In the genomic region with DNA sequence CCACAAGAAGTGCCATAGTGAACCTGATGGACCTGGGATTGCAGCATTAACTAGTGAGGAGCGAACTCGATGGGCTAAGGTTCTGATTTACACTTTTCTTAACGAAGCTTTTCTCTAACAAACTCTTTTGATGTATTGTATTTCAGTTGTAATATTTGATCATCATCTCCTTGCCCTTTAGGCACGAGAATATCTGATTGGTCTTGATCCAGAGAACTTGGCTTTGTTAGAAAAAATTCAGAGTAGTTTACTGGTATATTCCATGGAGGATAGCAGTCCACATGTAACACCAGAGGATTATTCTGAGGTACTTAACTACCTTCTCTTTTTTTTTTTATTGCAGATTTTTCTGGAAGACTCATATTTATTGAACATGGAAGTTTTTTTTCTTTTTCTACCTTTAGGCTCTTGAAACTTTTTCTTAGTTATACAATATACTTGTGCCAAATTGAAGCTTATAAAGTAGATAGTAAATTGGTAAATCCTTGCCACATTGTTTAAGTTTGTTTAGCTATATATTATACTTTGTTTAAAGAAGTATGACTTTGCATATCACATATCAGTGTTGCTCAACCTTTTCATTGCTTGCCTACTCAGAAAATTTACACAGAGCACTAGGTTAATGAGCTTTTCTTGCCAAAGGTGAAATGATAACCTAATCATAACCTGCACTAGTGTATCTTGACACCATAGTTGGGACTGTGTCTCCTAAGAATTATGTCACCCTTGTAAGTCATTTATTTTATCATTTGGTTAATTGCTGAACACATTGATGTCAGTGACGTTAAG, we compare ENCODE assay signal across 22 cellular contexts. TPM values are rescaled to one million over a fixed set of nuclear protein-coding genes. Genes with fewer than 3 reads are reported as not detected.
A peak's percentile ranks its signal among the peaks of the same experiment; 100 is the strongest.
DNase-seq lines count a peak whose midpoint lies in the region; ATAC-seq, FAIRE-seq and TF ChIP-seq lines count a peak whose summit lies in the region.
"Had no signal": no experiment of that assay in that cellular context is flagged by ENCODE, and none has a peak within 500 bp of the region (broad histone marks: within the 10 kb centered on the region; RNA-seq: fewer than 3 reads in every experiment).

No MANE protein-coding gene starts in this region.

- no peaks in the 10 kb centered on the region for H3K27me3 Mint-ChIP-seq in activated naive CD8-positive, alpha-beta T cell treated with anti-CD3 and anti-CD28 coated beads, Interleukin-2, amount 50 U/mL, for 24 hours

- H3K4me1 ChIP-seq in K562 (replicated peaks in 1 of 2; ENCODE audit: control insufficient read depth in 2 of 2, insufficient read depth in 2 of 2, low read length in 2 of 2) (peaks cover 0 to 6% of the 10 kb centered on the region in 2 experiments; a peak in 3 of 5 replicates), A673 (ENCODE audit: insufficient read depth, low read length, poor library complexity, severe bottlenecking) (no peaks in the 10 kb centered on the region)
- H3K4me1 ChIP-seq: Peyer's patch had no signal

- WGBS in K562 (ENCODE audit: insufficient coverage, low coverage, missing lambda C conversion rate) = 35% methylated on average over 5 of the region's 5 CpGs

- H3K9me3 ChIP-seq in K562 (replicated peaks; ENCODE audit: control insufficient read depth, insufficient read depth, low read depth, low read length) (no peaks in the 10 kb centered on the region), A673 (ENCODE audit: low read depth, low read length, poor library complexity, severe bottlenecking) (no peaks in the 10 kb centered on the region)
- H3K9me3 ChIP-seq: Peyer's patch had no signal

- H3K9me3 Mint-ChIP-seq in activated naive CD8-positive, alpha-beta T cell treated with anti-CD3 and anti-CD28 coated beads, Interleukin-2, amount 50 U/mL, for 24 hours = no peaks in the 10 kb centered on the region

- intact Hi-C loops in K562 (cut with micrococcal nuclease) = no loop called here
- intact Hi-C loops in left colon (cut with DNase I, micrococcal nuclease) = no loop called here
- intact Hi-C loops in A673 (cut with micrococcal nuclease; ENCODE audit: unreplicated experiment) = no loop called here

- H3K4me3 ChIP-seq in K562 (no peak overlapping the region), A673 (ENCODE audit: low read depth, low read length, poor library complexity, severe bottlenecking) (no peak overlapping the region)
- H3K4me3 ChIP-seq: Peyer's patch had no signal

- H3K36me3 ChIP-seq in K562 (ENCODE audit: control insufficient read depth, insufficient read depth, low read length) (no peaks in the 10 kb centered on the region), A673 (ENCODE audit: insufficient read depth, low read length, poor library complexity, severe bottlenecking) (no peaks in the 10 kb centered on the region)

- H3K4me1 Mint-ChIP-seq in activated naive CD8-positive, alpha-beta T cell treated with anti-CD3 and anti-CD28 coated beads, Interleukin-2, amount 50 U/mL, for 24 hours = no peaks in the 10 kb centered on the region

- CTCF ChIA-PET in K562 (lab: Yijun Ruan, JAX; ENCODE audit: low intra/inter-chr PET ratio) = no interaction called here
- CTCF ChIA-PET in A673 (lab: Charles Lee) = no interaction called here

- H3K36me3 Mint-ChIP-seq in activated naive CD8-positive, alpha-beta T cell treated with anti-CD3 and anti-CD28 coated beads, Interleukin-2, amount 50 U/mL, for 24 hours (ENCODE audit: low read depth) = peaks cover 5% of the 10 kb centered on the region

- H3K4me3 Mint-ChIP-seq in activated naive CD8-positive, alpha-beta T cell treated with anti-CD3 and anti-CD28 coated beads, Interleukin-2, amount 50 U/mL, for 24 hours = no peak overlapping the region

- H3K4me2 ChIP-seq in K562 (ENCODE audit: insufficient read depth, low read length) = no peak overlapping the region

- TF ChIP-seq POLR2A in K562 (conservative IDR thresholded peaks at IDR 0.05) = no peak

- DNase-seq in NCI-H2029 (lab: John Stamatoyannopoulos, UW) (peak; percentile 3), NCI-H2029 treated with DMSO at 0.1 percent for 48 hours (lab: John Stamatoyannopoulos, UW) (no peak), OCI-M1 (lab: John Stamatoyannopoulos, UW) (peak; percentile 33), K562 (ENCODE audit: extremely low read depth in 1 of 4, low spot score in 3 of 4) (no peak), left colon (no peak), A673 (ENCODE audit: low spot score) (no peak), MV-4-11 (lab: John Stamatoyannopoulos, UW) (no peak)
- DNase-seq in activated naive CD8-positive, alpha-beta T cell treated with anti-CD3 and anti-CD28 coated beads, Interleukin-2, amount 50 U/mL, for 24 hours = no peak
- DNase-seq: 8988T, Calu3, DMS79 treated with DMSO at 0.1 percent for 48 hours, GF-D8, Karpas-422, NCI-H1105 treated with DMSO at 0.1 percent for 48 hours, NCI-H146, NCI-H1930, NCI-H226, NCI-H510A, NCI-H69, Peyer's patch, SHP77 treated with DMSO at 0.1 percent for 48 hours had no signal

- no peak for TF ChIP-seq RAD21 in K562 (CRISPR knock-in tag; conservative IDR thresholded peaks at IDR 0.05 in 1 of 2, IDR thresholded peaks at IDR 0.05 in 1 of 2)

- no peaks in the 10 kb centered on the region for H4K20me1 ChIP-seq in K562 (replicated peaks; ENCODE audit: control insufficient read depth, insufficient read depth, low read length)

- TF ChIP-seq CTCF in K562 (IDR thresholded peaks at IDR 0.05 in 2 of 3, conservative IDR thresholded peaks at IDR 0.05 in 1 of 3; ENCODE audit: insufficient read depth in 2 of 3, low read depth in 1 of 3, low read length in 3 of 3) (no peak), A673 (conservative IDR thresholded peaks at IDR 0.05; ENCODE audit: low read depth, low read length) (no peak)

- peak; percentile 29 for FAIRE-seq in K562 (lab: Jason Lieb, UNC)
- FAIRE-seq: GM12891 had no signal

- BruUV-seq in K562 (replicated peaks; lab: Mats Ljungman, UMichigan) (no TSS peak), A673 (replicated peaks; lab: Mats Ljungman, UMichigan) (no TSS peak)

- no peak overlapping the region for H3K27ac Mint-ChIP-seq in activated naive CD8-positive, alpha-beta T cell treated with anti-CD3 and anti-CD28 coated beads, Interleukin-2, amount 50 U/mL, for 24 hours

- no peak overlapping the region for H3K27ac ChIP-seq in K562 (ENCODE audit: extremely low read depth, low read depth, low read length)
- no peak overlapping the region for H3K27ac ChIP-seq in A673 (ENCODE audit: low read depth, low read length, poor library complexity, severe bottlenecking)
- H3K27ac ChIP-seq: Peyer's patch had no signal

- no peak overlapping the region for H2AFZ ChIP-seq in K562 (ENCODE audit: low read depth, low read length)

- no peak overlapping the region for H3K9ac ChIP-seq in K562 (ENCODE audit: insufficient read depth in 1 of 2, low read depth in 2 of 2, low read length in 2 of 2)

- in situ Hi-C loops in K562 (cut with MboI) = no loop called here

- POLR2A ChIA-PET in K562 (lab: Yijun Ruan, JAX) = no interaction called here
- POLR2A ChIA-PET in A673 (lab: Charles Lee; ENCODE audit: low non-redundant PET) = no interaction called here

- ATAC-seq in K562 = no peak; the same call in 2 of the 3 replicates
- ATAC-seq in left colon = peak; percentile 35
- ATAC-seq in activated naive CD8-positive, alpha-beta T cell treated with anti-CD3 and anti-CD28 coated beads, Interleukin-2, amount 50 U/mL, for 24 hours = no peak

- H3K79me2 ChIP-seq in K562 (ENCODE audit: control insufficient read depth, insufficient read depth, low read length) = no peaks in the 10 kb centered on the region

- H3K27me3 ChIP-seq in K562 (ENCODE audit: control insufficient read depth in 2 of 2, insufficient read depth in 2 of 2, low read length in 2 of 2) = no peaks in the 10 kb centered on the region
- H3K27me3 ChIP-seq in A673 (replicated peaks; ENCODE audit: insufficient read depth, low read depth, low read length, poor library complexity) = no peaks in the 10 kb centered on the region
- H3K27me3 ChIP-seq: Peyer's patch had no signal

- TF ChIP-seq EP300 in K562 (IDR thresholded peaks at IDR 0.05; ENCODE audit: low read length) = no peak

- H3K9me1 ChIP-seq in K562 (ENCODE audit: control insufficient read depth, insufficient read depth, low read length) = no peaks in the 10 kb centered on the region

TF ChIP-seq in K562, 482 proteins besides CTCF, POLR2A, EP300 and RAD21:
- TF ChIP-seq KAT7 (CRISPR knock-in tag; IDR thresholded peaks at IDR 0.05; ENCODE audit: borderline replicate concordance) = no peak
- TF ChIP-seq MAFG (tag; conservative IDR thresholded peaks at IDR 0.05) = 0 out of 2 replicates have a peak, but pooled peaks have one; percentile 29
- no peak for TF ChIP-seq TCF7L2 (IDR thresholded peaks at IDR 0.05; ENCODE audit: low read depth, low read length)
- peak; percentile 87 for TF ChIP-seq CEBPB (tag; IDR thresholded peaks at IDR 0.05)
- TF ChIP-seq CEBPG (CRISPR knock-in tag; IDR thresholded peaks at IDR 0.05) = no peak
- TF ChIP-seq CEBPG (tag; conservative IDR thresholded peaks at IDR 0.05 in 1 of 2, IDR thresholded peaks at IDR 0.05 in 1 of 2) = peak in 1 of 2 experiments; percentile 70; a peak in 2 of 4 replicates
- 0 out of 2 replicates have a peak, but pooled peaks have one; percentile 2 for TF ChIP-seq ZNF316 (IDR thresholded peaks at IDR 0.05)
- peak; percentile 26; the same call in 1 of the 2 replicates for TF ChIP-seq NFE2 (IDR thresholded peaks at IDR 0.05; ENCODE audit: low read depth)

RNA-seq across cellular contexts. Expression of a gene that starts 30.4 kb away (rescaled TPM):
- 2.8 and 14.6 TPM in 2 replicates for total RNA-seq in K562 (2011; cell fraction: chromatin; rRNA removed; ENCODE audit: low replicate concordance)
- 1.2 and 1.3 TPM in 2 replicates for total RNA-seq in K562 (2011; cell fraction: nucleolus; rRNA removed)
- total RNA-seq in K562 (2011; cell fraction: nucleoplasm; rRNA removed) = 4.0 and 6.9 TPM in 2 replicates
- 2.6 and 2.7 TPM in 2 replicates for total RNA-seq in K562 (2014; rRNA removed)
- total RNA-seq in K562 (2014; rRNA removed; fragmentation: Illumina TruSeq; extraction: Trizol) = 7.5 and 8.1 TPM in 2 replicates
- 6.1 and 6.8 TPM in 2 replicates for total RNA-seq in K562 (2015; rRNA removed; fragmentation: Illumina TruSeq; extraction: Trizol)
- 4.8 and 5.1 TPM in 2 replicates for total RNA-seq in K562 (2021)
- polyA plus RNA-seq in K562 (2011; rRNA removed) = 0.07 and 2.5 TPM in 2 replicates
- polyA plus RNA-seq in K562 (2011; cell fraction: cytosol; rRNA removed) = 0.33 TPM in 1 of 2 replicates, not detected in the other
- 0.15 and 1.7 TPM in 2 replicates for polyA plus RNA-seq in K562 (2011; cell fraction: nucleus; rRNA removed)
- 5.0 and 5.5 TPM in 2 replicates for polyA plus RNA-seq in K562 (2012)
- polyA plus RNA-seq in K562 (2014; fragmentation: Illumina TruSeq; extraction: Trizol) = 4.2 and 6.5 TPM in 2 replicates
- polyA plus RNA-seq in K562 (2014; fragmentation: Nextera tagmentation; extraction: Ambion mirVana) = 1 to 10 TPM; 4.0 to 4.5 TPM
- polyA plus RNA-seq in K562 (2014; rRNA removed) = 3.7 and 6.8 TPM in 2 replicates
- polyA minus RNA-seq in K562 (2011; rRNA and poly(A)+ RNA removed) = 0.30 and 2.8 TPM in 2 replicates
- polyA minus RNA-seq in K562 (2011; cell fraction: cytosol; rRNA and poly(A)+ RNA removed) = 0.67 TPM in 1 of 2 replicates, not detected in the other
- 0.56 and 3.8 TPM in 2 replicates for polyA minus RNA-seq in K562 (2011; cell fraction: nucleus; rRNA and poly(A)+ RNA removed)
- 10 to 100 TPM; 22.7 to 35.8 TPM for total RNA-seq in left colon
- total RNA-seq in A673 (2021) = 3.5 and 5.5 TPM in 2 replicates

Comparison
In these comparisons a context has a peak if more than half of its experiments do, and no peak if none do; other contexts are left out.
1. DNase-seq: peak in NCI-H2029 (single experiment) and OCI-M1 (single experiment); none in NCI-H2029 treated with DMSO at 0.1 percent for 48 hours (single experiment), K562 (0 of 4), left colon (0 of 2), A673 (single experiment), MV-4-11 (single experiment) and activated naive CD8-positive, alpha-beta T cell treated with anti-CD3 and anti-CD28 coated beads, Interleukin-2, amount 50 U/mL, for 24 hours (single experiment).